ENCODE assay signal across 8 cellular contexts in genomic region chr11:11856638-11857037, GRCh38. TPM values are rescaled to one million over a fixed set of nuclear protein-coding genes. Genes with fewer than 3 reads are reported as not detected.
A peak's percentile ranks its signal among the peaks of the same experiment; 100 is the strongest.
DNase-seq lines count a peak whose midpoint lies in the region; ATAC-seq and TF ChIP-seq lines count a peak whose summit lies in the region.
"Had no signal": no experiment of that assay in that cellular context is flagged by ENCODE, and none has a peak within 500 bp of the region (broad histone marks: within the 10 kb centered on the region; RNA-seq: fewer than 3 reads in every experiment).

No MANE protein-coding gene starts in this region.

- peak; percentile 42 for DNase-seq in ELR (ENCODE audit: low read depth)
- peak; percentile 35 for DNase-seq in HFFc6
- DNase-seq in activated CD8-positive, alpha-beta T cell treated with anti-CD3 and anti-CD28 coated beads for 36 hours: peak; percentile 60
- no peak for DNase-seq in natural killer cell
- DNase-seq in COLO829 (ENCODE audit: low spot score): no peak
- DNase-seq in Peyer's patch: no peak
- DNase-seq in OCI-M2 (lab: John Stamatoyannopoulos, UW; ENCODE audit: unreplicated experiment): no peak
- DNase-seq: activated CD4-positive, alpha-beta T cell treated with anti-CD3 and anti-CD28 coated beads for 48 hours had no signal

- ATAC-seq in activated CD8-positive, alpha-beta T cell treated with anti-CD3 and anti-CD28 coated beads for 36 hours: peak; percentile 92
- peak; percentile 70 to 82 (median 79) for ATAC-seq in natural killer cell

- H3K9me3 ChIP-seq in Peyer's patch: no peaks in the 10 kb centered on the region

- H3K27ac ChIP-seq in Peyer's patch: no peak overlapping the region

- H3K36me3 Mint-ChIP-seq in HFFc6 (ENCODE audit: low read depth) (no peaks in the 10 kb centered on the region; the same call in 1 of the 2 replicates), natural killer cell (no peaks in the 10 kb centered on the region)
- H3K36me3 Mint-ChIP-seq in activated CD8-positive, alpha-beta T cell treated with anti-CD3 and anti-CD28 coated beads for 36 hours (ENCODE audit: low read depth): no peaks in the 10 kb centered on the region

- no peak overlapping the region for H3K4me3 Mint-ChIP-seq in HFFc6
- H3K4me3 Mint-ChIP-seq in activated CD8-positive, alpha-beta T cell treated with anti-CD3 and anti-CD28 coated beads for 36 hours: peak overlapping the region; percentile 7
- H3K4me3 Mint-ChIP-seq in natural killer cell: peak overlapping the region; percentile 52

- no peak for TF ChIP-seq POLR2A in Peyer's patch (IDR thresholded peaks at IDR 0.05)

- H3K4me1 Mint-ChIP-seq in HFFc6 (ENCODE audit: low read depth): peaks cover 69% of the 10 kb centered on the region
- peaks cover 72% of the 10 kb centered on the region for H3K4me1 Mint-ChIP-seq in activated CD8-positive, alpha-beta T cell treated with anti-CD3 and anti-CD28 coated beads for 36 hours (ENCODE audit: low read depth)
- H3K4me1 Mint-ChIP-seq in natural killer cell: peaks cover 57 to 75% of the 10 kb centered on the region in 2 donors

- TF ChIP-seq CTCF in HFFc6 (IDR thresholded peaks at IDR 0.05) (no peak), natural killer cell (IDR thresholded peaks at IDR 0.05) (no peak), Peyer's patch (IDR thresholded peaks at IDR 0.05) (no peak)
- TF ChIP-seq CTCF in activated CD8-positive, alpha-beta T cell treated with anti-CD3 and anti-CD28 coated beads for 36 hours (IDR thresholded peaks at IDR 0.05): no peak

- H3K27ac Mint-ChIP-seq in HFFc6 (peak overlapping the region; percentile 21; the same call in 1 of the 2 replicates), natural killer cell (peak overlapping the region; percentile 35 to 39)
- H3K27ac Mint-ChIP-seq in activated CD8-positive, alpha-beta T cell treated with anti-CD3 and anti-CD28 coated beads for 36 hours: peak overlapping the region; percentile 69

- H3K27me3 Mint-ChIP-seq in HFFc6 (ENCODE audit: insufficient read depth) (no peaks in the 10 kb centered on the region), natural killer cell (ENCODE audit: low read depth in 2 of 2) (no peaks in the 10 kb centered on the region)
- no peaks in the 10 kb centered on the region for H3K27me3 Mint-ChIP-seq in activated CD8-positive, alpha-beta T cell treated with anti-CD3 and anti-CD28 coated beads for 36 hours

- H3K9me3 Mint-ChIP-seq in HFFc6 (no peaks in the 10 kb centered on the region), natural killer cell (no peaks in the 10 kb centered on the region)
- no peaks in the 10 kb centered on the region for H3K9me3 Mint-ChIP-seq in activated CD8-positive, alpha-beta T cell treated with anti-CD3 and anti-CD28 coated beads for 36 hours

- intact Hi-C loops in activated CD8-positive, alpha-beta T cell treated with anti-CD3 and anti-CD28 coated beads for 36 hours (cut with micrococcal nuclease): no loop called here
- intact Hi-C loops in natural killer cell (cut with micrococcal nuclease): no loop called here

- no peak overlapping the region for H3K4me3 ChIP-seq in Peyer's patch

- POLR2A ChIA-PET in activated CD8-positive, alpha-beta T cell treated with anti-CD3 and anti-CD28 coated beads for 36 hours (lab: Charles Lee): interaction anchor here (0.6 to 2.1 kb wide), 4 partner anchors 12 to 891 kb away, joined by 3 to 16 read pairs (median 4); partner anchors contain the start of gene USP47

- no peaks in the 10 kb centered on the region for H3K27me3 ChIP-seq in Peyer's patch

- peaks cover 0 to 14% (median 0%) of the 10 kb centered on the region in 4 donors for H3K4me1 ChIP-seq in Peyer's patch

- H3K36me3 ChIP-seq in Peyer's patch: no peaks in the 10 kb centered on the region

- CTCF ChIA-PET in activated CD8-positive, alpha-beta T cell treated with anti-CD3 and anti-CD28 coated beads for 36 hours (lab: Charles Lee): interaction anchor here (1.2 to 4.9 kb wide), 7 partner anchors 7 to 57 kb away, joined by 3 to 24 read pairs (median 6); no protein-coding TSS in a partner anchor

RNA-seq across cellular contexts. Expression of gene USP47, which starts 14.9 kb away (rescaled TPM):
- 10 to 100 TPM; 33.6 to 38.7 (median 35.1) TPM for total RNA-seq in HFFc6 (2021; fragmentation: NEBNext Ultra II Directional; extraction: Animal tissue kit (Norgen Biotek cat#: 25700))
- 10 to 100 TPM; 37.8 to 39.7 TPM for total RNA-seq in activated CD8-positive, alpha-beta T cell treated with anti-CD3 and anti-CD28 coated beads for 36 hours
- total RNA-seq in natural killer cell (100 to 1,000 TPM; 102 to 108 (median 107) TPM), Peyer's patch (100 to 1,000 TPM in 1 of 4 donors, 10 to 100 TPM in 3; 62.5 to 170 (median 66.4) TPM)

Comparison
In these comparisons a context has a peak if more than half of its experiments do, and no peak if none do; other contexts are left out.
1. DNase-seq: peak in ELR (single experiment), HFFc6 (single experiment) and activated CD8-positive, alpha-beta T cell treated with anti-CD3 and anti-CD28 coated beads for 36 hours (single experiment); none in natural killer cell (single experiment), COLO829 (single experiment), Peyer's patch (0 of 3) and OCI-M2 (single experiment).
2. Peak in every context shown above with its lines, with median percentiles within 50 percentile points of each other: H3K27ac Mint-ChIP-seq.